10 cellular contexts compared by ENCODE assay signal in the genomic region with DNA sequence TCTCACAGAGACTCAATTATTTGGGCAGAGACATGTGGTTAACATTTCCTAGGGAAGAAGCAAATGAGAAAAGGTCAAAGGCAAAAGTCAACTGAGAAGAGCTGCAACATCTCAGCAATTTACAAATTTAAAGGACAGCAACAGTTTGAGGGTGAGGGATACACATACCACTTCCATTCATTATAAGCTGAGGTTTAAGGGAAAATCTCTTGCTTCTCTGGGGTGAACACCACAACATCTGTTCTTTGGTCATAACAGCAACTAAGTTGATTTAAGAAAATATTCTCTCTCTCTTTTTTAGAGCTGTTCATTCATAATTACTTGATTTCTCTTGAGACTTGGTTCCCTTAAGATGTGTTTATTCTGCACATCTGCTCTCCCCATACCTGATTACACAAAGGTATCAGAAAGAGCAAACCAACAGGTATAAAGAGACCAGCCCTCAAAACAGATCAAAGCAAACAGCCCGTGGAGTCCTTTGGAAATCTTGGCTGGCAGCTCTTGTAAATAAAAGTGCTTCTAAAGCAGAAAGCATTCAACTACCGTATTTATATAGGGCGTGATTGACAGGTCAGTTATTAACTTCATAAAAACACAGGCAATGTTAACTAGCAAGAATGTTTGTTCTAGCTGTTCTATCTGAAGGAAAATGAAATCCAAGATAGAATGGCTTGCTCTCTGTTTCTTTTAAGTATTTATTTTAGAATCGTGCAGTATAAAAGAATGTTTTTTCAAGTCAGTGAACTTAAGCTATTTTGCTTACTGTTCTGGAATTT.
A peak's percentile ranks its signal among the peaks of the same experiment; 100 is the strongest.
DNase-seq lines count a peak whose midpoint lies in the region; ATAC-seq and TF ChIP-seq lines count a peak whose summit lies in the region.
"Had no signal": no experiment of that assay in that cellular context is flagged by ENCODE, and none has a peak within 500 bp of the region (broad histone marks: within the 10 kb centered on the region; RNA-seq: fewer than 3 reads in every experiment).

No MANE protein-coding gene starts in this region.

- H3K36me3 ChIP-seq in right lobe of liver (no peaks in the 10 kb centered on the region), upper lobe of right lung (no peaks in the 10 kb centered on the region)

- peak; percentile 39 to 80 (median 66) for ATAC-seq in right lobe of liver
- ATAC-seq in upper lobe of right lung: peak; percentile 73
- ATAC-seq in activated naive CD4-positive, alpha-beta T cell treated with anti-CD3 and anti-CD28 coated beads, Interleukin-2, amount 50 U/mL, for 72 hours: no peak
- no peak for ATAC-seq in stimulated activated naive CD8-positive, alpha-beta T cell treated with anti-CD3 and anti-CD28 coated beads, Interleukin-15, amount 100 ng/mL, for 72 hours
- no peak for ATAC-seq in HG03196 (IDR thresholded peaks at IDR 0.05; ENCODE audit: unreplicated experiment)

- TF ChIP-seq CTCF in right lobe of liver (IDR thresholded peaks at IDR 0.05) (no peak), upper lobe of right lung (IDR thresholded peaks at IDR 0.05) (no peak)

- no peak overlapping the region for H3K4me3 Mint-ChIP-seq in stimulated activated naive CD8-positive, alpha-beta T cell treated with anti-CD3 and anti-CD28 coated beads, Interleukin-15, amount 100 ng/mL, for 72 hours

- WGBS in right lobe of liver (ENCODE audit: insufficient coverage, low coverage, low lambda C conversion rate, missing lambda C conversion rate): 14% methylated on average over 4 of the region's 4 CpGs

- no peak for TF ChIP-seq POLR2A in right lobe of liver (IDR thresholded peaks at IDR 0.05)

- intact Hi-C loops in right lobe of liver (cut with DNase I): no loop called here
- intact Hi-C loops in upper lobe of right lung (cut with DNase I): no loop called here

- H3K9me3 Mint-ChIP-seq in activated naive CD4-positive, alpha-beta T cell treated with anti-CD3 and anti-CD28 coated beads, Interleukin-2, amount 50 U/mL, for 72 hours: no peaks in the 10 kb centered on the region
- H3K9me3 Mint-ChIP-seq in stimulated activated naive CD8-positive, alpha-beta T cell treated with anti-CD3 and anti-CD28 coated beads, Interleukin-15, amount 100 ng/mL, for 72 hours: no peaks in the 10 kb centered on the region

- H3K4me1 ChIP-seq in right lobe of liver (peaks cover 0 to 36% (median 2%) of the 10 kb centered on the region in 4 donors), upper lobe of right lung (peaks cover 56% of the 10 kb centered on the region)

- H3K27ac ChIP-seq in right lobe of liver (peak overlapping the region in 1 of 3 donors; percentile 14), upper lobe of right lung (peak overlapping the region; percentile 3)

- no peak overlapping the region for H3K4me3 ChIP-seq in right lobe of liver
- no peak overlapping the region for H3K4me3 ChIP-seq in upper lobe of right lung

- no peak overlapping the region for H3K27ac Mint-ChIP-seq in activated naive CD4-positive, alpha-beta T cell treated with anti-CD3 and anti-CD28 coated beads, Interleukin-2, amount 50 U/mL, for 72 hours
- no peak overlapping the region for H3K27ac Mint-ChIP-seq in stimulated activated naive CD8-positive, alpha-beta T cell treated with anti-CD3 and anti-CD28 coated beads, Interleukin-15, amount 100 ng/mL, for 72 hours

- H3K9me3 ChIP-seq in right lobe of liver (no peaks in the 10 kb centered on the region), upper lobe of right lung (no peaks in the 10 kb centered on the region)

- H3K36me3 Mint-ChIP-seq in activated naive CD4-positive, alpha-beta T cell treated with anti-CD3 and anti-CD28 coated beads, Interleukin-2, amount 50 U/mL, for 72 hours: peaks cover 0 to 4% of the 10 kb centered on the region in 2 donors

- H3K4me1 Mint-ChIP-seq in stimulated activated naive CD8-positive, alpha-beta T cell treated with anti-CD3 and anti-CD28 coated beads, Interleukin-15, amount 100 ng/mL, for 72 hours: peaks cover 6% of the 10 kb centered on the region

- no peaks in the 10 kb centered on the region for H3K27me3 Mint-ChIP-seq in stimulated activated naive CD8-positive, alpha-beta T cell treated with anti-CD3 and anti-CD28 coated beads, Interleukin-15, amount 100 ng/mL, for 72 hours

- H3K27me3 ChIP-seq in right lobe of liver (no peaks in the 10 kb centered on the region), upper lobe of right lung (no peaks in the 10 kb centered on the region)

- DNase-seq in SHP77 (lab: John Stamatoyannopoulos, UW) (peak; percentile 19 to 25), SHP77 treated with DMSO at 0.1 percent for 48 hours (lab: John Stamatoyannopoulos, UW) (no peak), SW480 (ENCODE audit: low spot score) (peak; percentile 45), right lobe of liver (no peak), upper lobe of right lung (no peak)
- no peak for DNase-seq in activated naive CD4-positive, alpha-beta T cell treated with anti-CD3 and anti-CD28 coated beads, Interleukin-2, amount 50 U/mL, for 72 hours (ENCODE audit: low spot score in 2 of 2)
- DNase-seq in stimulated activated naive CD8-positive, alpha-beta T cell treated with anti-CD3 and anti-CD28 coated beads, Interleukin-15, amount 100 ng/mL, for 72 hours: no peak
- DNase-seq: activated naive CD4-positive, alpha-beta T cell treated with anti-CD3 and anti-CD28 coated beads, Interleukin-2, amount 50 U/mL, for 16 hours; trophoblast cell had no signal

Comparison
In these comparisons a context has a peak if more than half of its experiments do, and no peak if none do; other contexts are left out.
1. DNase-seq: peak in SHP77 (2 of 2) and SW480 (single experiment); none in SHP77 treated with DMSO at 0.1 percent for 48 hours (single experiment), right lobe of liver (0 of 3), upper lobe of right lung (single experiment), activated naive CD4-positive, alpha-beta T cell treated with anti-CD3 and anti-CD28 coated beads, Interleukin-2, amount 50 U/mL, for 72 hours (0 of 2) and stimulated activated naive CD8-positive, alpha-beta T cell treated with anti-CD3 and anti-CD28 coated beads, Interleukin-15, amount 100 ng/mL, for 72 hours (0 of 2).
2. ATAC-seq: peak in right lobe of liver (4 of 4) and upper lobe of right lung (single experiment); none in activated naive CD4-positive, alpha-beta T cell treated with anti-CD3 and anti-CD28 coated beads, Interleukin-2, amount 50 U/mL, for 72 hours (0 of 2), stimulated activated naive CD8-positive, alpha-beta T cell treated with anti-CD3 and anti-CD28 coated beads, Interleukin-15, amount 100 ng/mL, for 72 hours (single experiment) and HG03196 (single experiment).